Comparison of ENCODE assay signal across 8 cellular contexts in genomic region chr1:144992915-144993314, GRCh38.
DNase-seq lines count a peak whose midpoint lies in the region; ATAC-seq and TF ChIP-seq lines count a peak whose summit lies in the region.
"Not testable (repeated sequence)": the region's sequence is repeated elsewhere in the genome, so short reads cannot be mapped to it uniquely, and the experiment has no call there.

No MANE protein-coding gene starts in this region.

- H3K23ac ChIP-seq in IMR-90 (ENCODE audit: low read depth, low read length): not testable (repeated sequence)

- H3K27me3 Mint-ChIP-seq in activated T-helper 1 cell treated with anti-CD3 and anti-CD28 coated beads, Interleukin-12 subunit alpha, Interleukin-12 subunit beta, Interleukin-2, Interleukin-4 antibody, amounts not matched to agents 30 ng/mL and 10 ng/mL and 1 ng/mL, durations not matched to agents 14 hours and 24 hours and 36 hours (ENCODE audit: insufficient read depth); stimulated activated naive B cell treated with anti-CD40 and anti-IgM and Interleukin-4, amounts not matched to agents 10 μg/mL and 1 μg/mL and 100 μg/mL, for 72 hours: not testable (repeated sequence)

- DNase-seq in EL: peak; percentile 65
- peak; percentile 87 for DNase-seq in IMR-90
- peak; percentile 68 for DNase-seq in RPMI7951 (ENCODE audit: low read depth)
- DNase-seq in activated T-helper 1 cell treated with anti-CD3 and anti-CD28 coated beads, Interleukin-12 subunit alpha, Interleukin-12 subunit beta, Interleukin-2, Interleukin-4 antibody, amounts not matched to agents 30 ng/mL and 10 ng/mL and 1 ng/mL, durations not matched to agents 14 hours and 24 hours and 36 hours (ENCODE audit: low spot score): peak; percentile 2
- DNase-seq in mammary epithelial cell: peak; percentile 82
- DNase-seq in fibroblast of peridontal ligament (ENCODE audit: extremely low read depth): peak; percentile 75
- DNase-seq in medulla oblongata (ENCODE audit: extremely low spot score): peak; percentile 1
- DNase-seq in stimulated activated naive B cell treated with anti-CD40 and anti-IgM and Interleukin-4, amounts not matched to agents 10 μg/mL and 1 μg/mL and 100 μg/mL, for 72 hours: not testable (repeated sequence)

- H3K4me1 Mint-ChIP-seq in activated T-helper 1 cell treated with anti-CD3 and anti-CD28 coated beads, Interleukin-12 subunit alpha, Interleukin-12 subunit beta, Interleukin-2, Interleukin-4 antibody, amounts not matched to agents 30 ng/mL and 10 ng/mL and 1 ng/mL, durations not matched to agents 14 hours and 24 hours and 36 hours (ENCODE audit: low read depth); stimulated activated naive B cell treated with anti-CD40 and anti-IgM and Interleukin-4, amounts not matched to agents 10 μg/mL and 1 μg/mL and 100 μg/mL, for 72 hours: not testable (repeated sequence)

- not testable (repeated sequence) for H4K5ac ChIP-seq in IMR-90 (ENCODE audit: low read depth, low read length)

- not testable (repeated sequence) for H3K27ac ChIP-seq in IMR-90 (ENCODE audit: insufficient read depth, low read length); mammary epithelial cell (ENCODE audit: insufficient read depth, low read depth, low read length)

- WGBS in IMR-90 (ENCODE audit: extremely low coverage in 2 of 2, insufficient read length in 1 of 2), 2 experiments: no CpG with 5 or more reads among the region's 1 CpG
- WGBS in mammary epithelial cell (ENCODE audit: low coverage, missing lambda C conversion rate): 0% methylated on average over 1 of the region's 1 CpG

- H3K4me1 ChIP-seq in IMR-90 (ENCODE audit: control insufficient read depth, insufficient read depth, low read length); mammary epithelial cell (ENCODE audit: insufficient read depth, low read length): not testable (repeated sequence)

- peak; percentile 65 for ATAC-seq in IMR-90 (ENCODE audit: low read depth)
- ATAC-seq in stimulated activated naive B cell treated with anti-CD40 and anti-IgM and Interleukin-4, amounts not matched to agents 10 μg/mL and 1 μg/mL and 100 μg/mL, for 72 hours (replicated peaks): peak; percentile 33 to 50

- POLR2A ChIA-PET in IMR-90 (lab: Charles Lee; ENCODE audit: unreplicated experiment): not testable (repeated sequence)

- H3K4me2 ChIP-seq in IMR-90 (ENCODE audit: low read depth, low read length) (peak overlapping the region; percentile 61; the same call in 1 of the 2 replicates), mammary epithelial cell (ENCODE audit: insufficient read depth, low read depth, low read length) (peak overlapping the region; percentile 30)

- not testable (repeated sequence) for H3K27me3 ChIP-seq in IMR-90 (ENCODE audit: control insufficient read depth, insufficient read depth, low read length); mammary epithelial cell (ENCODE audit: insufficient read depth, low read length)

- not testable (repeated sequence) for H4K91ac ChIP-seq in IMR-90 (ENCODE audit: insufficient read depth, low read depth, low read length)

- not testable (repeated sequence) for H2AK5ac ChIP-seq in IMR-90 (ENCODE audit: low read depth, low read length)

- not testable (repeated sequence) for H3K36me3 ChIP-seq in IMR-90 (ENCODE audit: control insufficient read depth, insufficient read depth, low read length); mammary epithelial cell (ENCODE audit: insufficient read depth, low read length)

- not testable (repeated sequence) for H3K9me3 Mint-ChIP-seq in activated T-helper 1 cell treated with anti-CD3 and anti-CD28 coated beads, Interleukin-12 subunit alpha, Interleukin-12 subunit beta, Interleukin-2, Interleukin-4 antibody, amounts not matched to agents 30 ng/mL and 10 ng/mL and 1 ng/mL, durations not matched to agents 14 hours and 24 hours and 36 hours; stimulated activated naive B cell treated with anti-CD40 and anti-IgM and Interleukin-4, amounts not matched to agents 10 μg/mL and 1 μg/mL and 100 μg/mL, for 72 hours

- CTCF ChIA-PET in IMR-90 (lab: Yijun Ruan, JAX); mammary epithelial cell (lab: Charles Lee; ENCODE audit: low non-redundant PET): not testable (repeated sequence)

- not testable (repeated sequence) for H3K36me3 Mint-ChIP-seq in activated T-helper 1 cell treated with anti-CD3 and anti-CD28 coated beads, Interleukin-12 subunit alpha, Interleukin-12 subunit beta, Interleukin-2, Interleukin-4 antibody, amounts not matched to agents 30 ng/mL and 10 ng/mL and 1 ng/mL, durations not matched to agents 14 hours and 24 hours and 36 hours (ENCODE audit: low read depth); stimulated activated naive B cell treated with anti-CD40 and anti-IgM and Interleukin-4, amounts not matched to agents 10 μg/mL and 1 μg/mL and 100 μg/mL, for 72 hours

- intact Hi-C loops in IMR-90 (cut with micrococcal nuclease); activated T-helper 1 cell treated with anti-CD3 and anti-CD28 coated beads, Interleukin-12 subunit alpha, Interleukin-12 subunit beta, Interleukin-2, Interleukin-4 antibody, amounts not matched to agents 30 ng/mL and 10 ng/mL and 1 ng/mL, durations not matched to agents 14 hours and 24 hours and 36 hours (cut with micrococcal nuclease); mammary epithelial cell (cut with micrococcal nuclease): not testable (repeated sequence)

- not testable (repeated sequence) for H3K79me2 ChIP-seq in mammary epithelial cell (ENCODE audit: insufficient read depth, low read length)

- TF ChIP-seq POLR2A in IMR-90 (IDR thresholded peaks at IDR 0.05; ENCODE audit: low read depth, low read length): not testable (repeated sequence)

- peak overlapping the region; percentile 13 for H2BK5ac ChIP-seq in IMR-90 (ENCODE audit: low read depth, low read length, poor library complexity, severe bottlenecking)

- H3K9me3 ChIP-seq in IMR-90 (ENCODE audit: control insufficient read depth, insufficient read depth, low read length); mammary epithelial cell (replicated peaks; ENCODE audit: insufficient read depth, low read length): not testable (repeated sequence)

- H2AK9ac ChIP-seq in IMR-90 (replicated peaks; ENCODE audit: low read depth, low read length, poor library complexity): not testable (repeated sequence)

- not testable (repeated sequence) for H3K56ac ChIP-seq in IMR-90 (ENCODE audit: extremely low read depth, insufficient read depth, low read length)

- TF ChIP-seq RAD21 in IMR-90 (IDR thresholded peaks at IDR 0.05; ENCODE audit: low read length): not testable (repeated sequence)

- H3K9me1 ChIP-seq in IMR-90 (ENCODE audit: insufficient read depth, low read length): not testable (repeated sequence)

- in situ Hi-C loops in IMR-90 (cut with MboI; ENCODE audit: low sequenced_read_pairs); mammary epithelial cell (cut with MboI; ENCODE audit: low sequenced_read_pairs in 2 of 2): not testable (repeated sequence)

- not testable (repeated sequence) for H3K14ac ChIP-seq in IMR-90 (replicated peaks; ENCODE audit: low read depth, low read length)

- not testable (repeated sequence) for H2AFZ ChIP-seq in IMR-90 (replicated peaks; ENCODE audit: low read length, poor library complexity); mammary epithelial cell (ENCODE audit: low read depth, low read length)

- H4K20me1 ChIP-seq in IMR-90 (ENCODE audit: insufficient read depth, low read length); mammary epithelial cell (ENCODE audit: insufficient read depth, low read length): not testable (repeated sequence)

- H2BK120ac ChIP-seq in IMR-90 (ENCODE audit: low read depth, low read length): not testable (repeated sequence)

- H3K27ac Mint-ChIP-seq in activated T-helper 1 cell treated with anti-CD3 and anti-CD28 coated beads, Interleukin-12 subunit alpha, Interleukin-12 subunit beta, Interleukin-2, Interleukin-4 antibody, amounts not matched to agents 30 ng/mL and 10 ng/mL and 1 ng/mL, durations not matched to agents 14 hours and 24 hours and 36 hours; stimulated activated naive B cell treated with anti-CD40 and anti-IgM and Interleukin-4, amounts not matched to agents 10 μg/mL and 1 μg/mL and 100 μg/mL, for 72 hours: not testable (repeated sequence)

- not testable (repeated sequence) for H3K4ac ChIP-seq in IMR-90 (ENCODE audit: low read depth, low read length)

- not testable (repeated sequence) for H3K79me1 ChIP-seq in IMR-90 (ENCODE audit: low read depth in 1 of 2, low read length in 2 of 2)

- not testable (repeated sequence) for H3K4me3 ChIP-seq in IMR-90 (ENCODE audit: insufficient read depth, low read depth, low read length); mammary epithelial cell (replicated peaks in 1 of 3; ENCODE audit: insufficient read depth in 1 of 3, low read depth in 2 of 3, low read length in 3 of 3)

- H2BK15ac ChIP-seq in IMR-90 (ENCODE audit: low read depth, low read length): not testable (repeated sequence)

- not testable (repeated sequence) for H2BK20ac ChIP-seq in IMR-90 (ENCODE audit: low read depth, low read length)

- not testable (repeated sequence) for H3K4me3 Mint-ChIP-seq in activated T-helper 1 cell treated with anti-CD3 and anti-CD28 coated beads, Interleukin-12 subunit alpha, Interleukin-12 subunit beta, Interleukin-2, Interleukin-4 antibody, amounts not matched to agents 30 ng/mL and 10 ng/mL and 1 ng/mL, durations not matched to agents 14 hours and 24 hours and 36 hours; stimulated activated naive B cell treated with anti-CD40 and anti-IgM and Interleukin-4, amounts not matched to agents 10 μg/mL and 1 μg/mL and 100 μg/mL, for 72 hours

- BruUV-seq in IMR-90 (replicated peaks; lab: Mats Ljungman, UMichigan); mammary epithelial cell (replicated peaks; lab: Mats Ljungman, UMichigan): not testable (repeated sequence)

- dilution Hi-C loops in IMR-90 (cut with HindIII; ENCODE audit: low sequenced_read_pairs, unreplicated experiment); mammary epithelial cell (cut with HindIII; ENCODE audit: low sequenced_read_pairs): not testable (repeated sequence)

- H3K9ac ChIP-seq in IMR-90 (ENCODE audit: low read depth, low read length); mammary epithelial cell (ENCODE audit: insufficient read depth, low read length): not testable (repeated sequence)

- not testable (repeated sequence) for TF ChIP-seq CTCF in IMR-90 (conservative IDR thresholded peaks at IDR 0.05; ENCODE audit: low read depth, low read length); mammary epithelial cell (conservative IDR thresholded peaks at IDR 0.05 in 1 of 2, IDR thresholded peaks at IDR 0.05 in 1 of 2; ENCODE audit: extremely low read depth in 1 of 2, insufficient read depth in 1 of 2, low read depth in 1 of 2, low read length in 2 of 2)

- not testable (repeated sequence) for H4K8ac ChIP-seq in IMR-90 (ENCODE audit: low read depth in 2 of 2, low read length in 2 of 2)

- H3K18ac ChIP-seq in IMR-90 (ENCODE audit: low read depth, low read length): peak overlapping the region; percentile 44; the same call in 1 of the 2 replicates
